Comparison of ENCODE assay signal across 1 cellular context in genomic region chr5:28077291-28078240, GRCh38.
TF ChIP-seq lines count a peak whose summit lies in the region.

No MANE protein-coding gene starts in this region.

TF ChIP-seq in K562, 482 proteins besides CTCF, POLR2A, EP300 and RAD21 (continued from another document):
- TF ChIP-seq MAZ (CRISPR knock-in tag; conservative IDR thresholded peaks at IDR 0.05 in 1 of 2, IDR thresholded peaks at IDR 0.05 in 1 of 2) (peak in 1 of 2 experiments; percentile 74; a peak in 2 of 4 replicates), ZNF76 (CRISPR knock-in tag; IDR thresholded peaks at IDR 0.05; ENCODE audit: borderline replicate concordance) (no peak), ZBTB17 (CRISPR knock-in tag; IDR thresholded peaks at IDR 0.05) (no peak), HBP1 (CRISPR knock-in tag; IDR thresholded peaks at IDR 0.05) (no peak), ZNF696 (CRISPR knock-in tag; conservative IDR thresholded peaks at IDR 0.05) (no peak), NR2F6 (CRISPR knock-in tag; IDR thresholded peaks at IDR 0.05) (no peak), POLR2G (IDR thresholded peaks at IDR 0.05; ENCODE audit: low read depth, low read length) (0 out of 2 replicates have a peak, but pooled peaks have one; percentile 28)
